4 cellular contexts compared by ENCODE assay signal in the genomic region with DNA sequence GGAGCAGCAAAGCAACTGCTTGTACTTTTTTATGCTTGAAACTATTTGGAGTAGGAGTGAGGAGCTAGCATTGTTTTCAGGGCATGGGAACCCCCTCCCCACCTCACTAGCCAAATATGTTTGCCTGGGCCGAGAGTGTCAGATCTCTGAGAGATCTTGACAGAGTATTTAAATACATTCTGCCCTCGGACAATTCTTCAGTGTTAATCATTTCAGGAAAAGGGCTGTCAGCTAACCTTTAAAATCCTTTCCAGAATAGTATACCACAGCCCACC. TPM values are rescaled to one million over a fixed set of nuclear protein-coding genes. Genes with fewer than 3 reads are reported as not detected.
"Had no signal": no experiment of that assay in that cellular context is flagged by ENCODE, and none has a peak within 500 bp of the region (broad histone marks: within the 10 kb centered on the region; RNA-seq: fewer than 3 reads in every experiment).

No MANE protein-coding gene starts in this region.

RNA-seq across cellular contexts. Expression of gene FAM72C, which starts 17.6 kb away (rescaled TPM):
- total RNA-seq: aorta, bronchial epithelial cell, cardiac septum, chondrocyte had no signal
